In genomic region chr13:28495586-28496564, GRCh38 we compare ENCODE assay signal across 9 cellular contexts. TPM values are rescaled to one million over a fixed set of nuclear protein-coding genes. Genes with fewer than 3 reads are reported as not detected.
A peak's percentile ranks its signal among the peaks of the same experiment; 100 is the strongest.
DNase-seq lines count a peak whose midpoint lies in the region; ATAC-seq and TF ChIP-seq lines count a peak whose summit lies in the region.
"Had no signal": no experiment of that assay in that cellular context is flagged by ENCODE, and none has a peak within 500 bp of the region (broad histone marks: within the 10 kb centered on the region; RNA-seq: fewer than 3 reads in every experiment).

No MANE protein-coding gene starts in this region.

- no peak for DNase-seq in DND-41
- DNase-seq in NOMO-1 treated with DMSO at 0.1 percent for 48 hours (lab: John Stamatoyannopoulos, UW; ENCODE audit: unreplicated experiment), result peak; percentile 94
- no peak for DNase-seq in esophagus muscularis mucosa (ENCODE audit: extremely low spot score)
- no peak for DNase-seq in prostate gland (ENCODE audit: low spot score)
- no peak for DNase-seq in HK-2 (ENCODE audit: unreplicated experiment)
- no peak for DNase-seq in substantia nigra (lab: John Stamatoyannopoulos, UW)
- DNase-seq in GM19238 (ENCODE audit: insufficient read length, low spot score), result no peak
- no peak for DNase-seq in DMS79 treated with DMSO at 0.1 percent for 48 hours (lab: John Stamatoyannopoulos, UW)

- 41% methylated on average over 24 of the region's 36 CpGs for WGBS in esophagus muscularis mucosa
- WGBS in prostate gland, result 18% methylated on average over 36 of the region's 36 CpGs

- H3K4me1 ChIP-seq in DND-41 (ENCODE audit: insufficient read depth, low read length) (peaks cover 34% of the 10 kb centered on the region), esophagus muscularis mucosa (peaks cover 12 to 26% (median 26%) of the 10 kb centered on the region in 4 donors), prostate gland (replicated peaks) (no peaks in the 10 kb centered on the region)

- H3K9me3 ChIP-seq in DND-41 (ENCODE audit: insufficient read depth, low read length, severe bottlenecking), result no peaks in the 10 kb centered on the region
- H3K9me3 ChIP-seq in esophagus muscularis mucosa, result no peaks in the 10 kb centered on the region
- H3K9me3 ChIP-seq in prostate gland, result no peaks in the 10 kb centered on the region

- H3K4me3 ChIP-seq in DND-41 (ENCODE audit: low read depth in 1 of 2, low read length in 2 of 2) (peak overlapping the region in 1 of 2 experiments; percentile 52; a peak in 2 of 4 replicates), esophagus muscularis mucosa (peak overlapping the region; percentile 52 to 60 (median 56)), prostate gland (peak overlapping the region; percentile 23 to 36)

- H3K79me2 ChIP-seq in DND-41 (ENCODE audit: insufficient read depth, low read length), result no peaks in the 10 kb centered on the region

- H3K36me3 ChIP-seq in DND-41 (ENCODE audit: insufficient read depth, low read length), result no peaks in the 10 kb centered on the region
- no peaks in the 10 kb centered on the region for H3K36me3 ChIP-seq in esophagus muscularis mucosa
- no peaks in the 10 kb centered on the region for H3K36me3 ChIP-seq in prostate gland

- peak overlapping the region; percentile 62 for H3K4me2 ChIP-seq in DND-41 (ENCODE audit: insufficient read depth, low read length)
- H3K4me2 ChIP-seq: KMS-11 had no signal

- peaks cover 5% of the 10 kb centered on the region for H3K27me3 ChIP-seq in DND-41 (ENCODE audit: insufficient read depth, low read length, poor library complexity)
- H3K27me3 ChIP-seq in esophagus muscularis mucosa, result peaks cover 0 to 71% (median 27%) of the 10 kb centered on the region in 4 donors
- H3K27me3 ChIP-seq in prostate gland (replicated peaks; ENCODE audit: insufficient read depth), result peaks cover 21% of the 10 kb centered on the region

- ATAC-seq in DND-41 (ENCODE audit: insufficient read depth, low read depth), result no peak

- no peak for TF ChIP-seq POLR2A in esophagus muscularis mucosa (IDR thresholded peaks at IDR 0.05; ENCODE audit: low read depth)
- TF ChIP-seq POLR2A in prostate gland (IDR thresholded peaks at IDR 0.05), result no peak

- no peak overlapping the region for H3K27ac ChIP-seq in DND-41 (ENCODE audit: low read length)
- H3K27ac ChIP-seq in esophagus muscularis mucosa (replicated peaks in 1 of 4), result peak overlapping the region; percentile 64 to 75 (median 67)
- no peak overlapping the region for H3K27ac ChIP-seq in prostate gland
- no peak overlapping the region for H3K27ac ChIP-seq in substantia nigra (ENCODE audit: low read depth, low read length, poor library complexity, severe bottlenecking)
- H3K27ac ChIP-seq: KMS-11 had no signal

- intact Hi-C loops in esophagus muscularis mucosa (cut with DNase I), result no loop called here
- intact Hi-C loops in prostate gland (cut with DNase I), result no loop called here

- peak overlapping the region; percentile 41; the same call in 1 of the 2 replicates for H2AFZ ChIP-seq in DND-41 (ENCODE audit: low read depth, low read length)

- no peaks in the 10 kb centered on the region for H4K20me1 ChIP-seq in DND-41 (ENCODE audit: insufficient read depth, low read length)

- no peak for TF ChIP-seq EP300 in esophagus muscularis mucosa (IDR thresholded peaks at IDR 0.05)

- TF ChIP-seq CTCF in DND-41 (IDR thresholded peaks at IDR 0.05; ENCODE audit: borderline replicate concordance, extremely low read depth, low read length, poor library complexity, severe bottlenecking), result no peak
- TF ChIP-seq CTCF in esophagus muscularis mucosa (IDR thresholded peaks at IDR 0.05), result no peak
- TF ChIP-seq CTCF in prostate gland (IDR thresholded peaks at IDR 0.05), result no peak

- peak overlapping the region; percentile 47; the same call in 1 of the 2 replicates for H3K9ac ChIP-seq in DND-41 (ENCODE audit: low read depth, low read length)
- H3K9ac ChIP-seq: KMS-11 had no signal

RNA-seq across cellular contexts. Expression of gene FLT1, which starts 0.9 kb away (rescaled TPM):
- total RNA-seq in esophagus muscularis mucosa, result 10 to 100 TPM; 12.5 to 46.2 (median 31.3) TPM
- total RNA-seq in prostate gland, result 10 to 100 TPM in 1 of 2 donors, 1 to 10 TPM in 1; 9.1 to 27.0 TPM

Comparison
In these comparisons a context has a peak if more than half of its experiments do, and no peak if none do; other contexts are left out.
1. H3K27ac ChIP-seq: peak in esophagus muscularis mucosa (4 of 4); none in DND-41 (single experiment), prostate gland (0 of 2) and substantia nigra (single experiment).